ENCODE assay signal across 8 cellular contexts in the genomic region with DNA sequence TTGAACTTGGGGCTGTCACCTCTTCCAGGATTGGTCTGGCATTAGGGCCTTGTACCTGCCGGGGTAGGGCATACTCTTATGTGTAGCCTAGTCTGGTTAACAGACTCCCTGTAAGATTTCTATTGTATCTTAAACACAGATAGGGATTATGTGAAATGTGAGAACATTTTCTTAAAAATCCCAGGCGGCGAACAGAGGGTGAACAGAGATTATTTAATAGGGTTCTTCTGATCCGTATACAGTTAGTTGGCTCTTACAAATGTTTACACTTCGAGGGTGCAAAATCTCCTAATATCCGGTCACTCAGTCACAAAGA. TPM values are rescaled to one million over a fixed set of nuclear protein-coding genes. Genes with fewer than 3 reads are reported as not detected.
DNase-seq lines count a peak whose midpoint lies in the region; ATAC-seq, FAIRE-seq and TF ChIP-seq lines count a peak whose summit lies in the region.

No MANE protein-coding gene starts in this region.

- peaks cover 9% of the 10 kb centered on the region; the same call in 1 of the 2 replicates for H3F3A ChIP-seq in DOHH2 (ENCODE audit: control insufficient read depth, insufficient read depth)

- peak; percentile 43 for ATAC-seq in GM21723 (IDR thresholded peaks at IDR 0.05; ENCODE audit: unreplicated experiment)
- peak; percentile 33 for ATAC-seq in omental fat pad (ENCODE audit: low FRiP score)
- no peak for ATAC-seq in GM19324 (IDR thresholded peaks at IDR 0.05; ENCODE audit: low FRiP score, unreplicated experiment)

- H3K23ac ChIP-seq in H1 (ENCODE audit: insufficient read length), result no peak overlapping the region

- H4K8ac ChIP-seq in H1 (ENCODE audit: extremely low read depth, insufficient read depth, low read length), result no peak overlapping the region

- FAIRE-seq in H1 (lab: Jason Lieb, UNC), result no peak

- TF ChIP-seq CTCF in DOHH2 (IDR thresholded peaks at IDR 0.05; ENCODE audit: low read depth, low read length, poor library complexity, severe bottlenecking) (no peak), H1 (IDR thresholded peaks at IDR 0.05; ENCODE audit: control extremely low read depth in 1 of 3, insufficient read depth in 1 of 3, low read depth in 1 of 3, low read length in 3 of 3) (no peak), omental fat pad (IDR thresholded peaks at IDR 0.05) (no peak)

- no peak for TF ChIP-seq RAD21 in H1 (IDR thresholded peaks at IDR 0.05 in 1 of 2, conservative IDR thresholded peaks at IDR 0.05 in 1 of 2; ENCODE audit: low read depth in 2 of 2, low read length in 2 of 2)

- H3K4me2 ChIP-seq in DOHH2 (ENCODE audit: low read length), result peak overlapping the region; percentile 85
- H3K4me2 ChIP-seq in H1 (ENCODE audit: insufficient read depth in 1 of 2, low read depth in 2 of 2, low read length in 2 of 2), result peak overlapping the region; percentile 79 to 93

- no peaks in the 10 kb centered on the region for H3K9me3 ChIP-seq in DOHH2 (ENCODE audit: control insufficient read depth, insufficient read depth, low read length)
- H3K9me3 ChIP-seq in MG63, result no peaks in the 10 kb centered on the region
- H3K9me3 ChIP-seq in H1 (ENCODE audit: insufficient read depth in 2 of 2, low read depth in 1 of 2, low read length in 1 of 2), result no peaks in the 10 kb centered on the region

- no peak overlapping the region for H3K14ac ChIP-seq in H1 (ENCODE audit: insufficient read length)

- TF ChIP-seq POLR2A in H1 (IDR thresholded peaks at IDR 0.05; ENCODE audit: control extremely low read depth in 1 of 2, low read depth in 2 of 2, low read length in 2 of 2), result no peak

- no peak overlapping the region for H2AFZ ChIP-seq in H1 (ENCODE audit: low read length)

- H3K23me2 ChIP-seq in H1 (ENCODE audit: low read depth, low read length), result peaks cover 10% of the 10 kb centered on the region; the same call in 1 of the 2 replicates

- no peak overlapping the region for H3K4ac ChIP-seq in H1 (replicated peaks; ENCODE audit: insufficient read length, low read depth, low read length)

- H3K18ac ChIP-seq in H1 (ENCODE audit: extremely low read depth, low read length), result no peak overlapping the region

- H2BK15ac ChIP-seq in H1 (ENCODE audit: low read length), result no peak overlapping the region

- no peak overlapping the region for H4K5ac ChIP-seq in H1 (ENCODE audit: insufficient read length, low read depth, low read length)

- TF ChIP-seq EP300 in H1 (IDR thresholded peaks at IDR 0.05; ENCODE audit: borderline replicate concordance in 1 of 2, low read depth in 2 of 2, low read length in 2 of 2), result no peak

- WGBS in H1 (ENCODE audit: extremely low coverage in 1 of 2, insufficient coverage in 1 of 2, insufficient read length in 1 of 2, insufficient replicate concordance in 2 of 2, low coverage in 1 of 2, low lambda C conversion rate in 2 of 2, missing lambda C conversion rate in 1 of 2), 2 experiments, result 82% methylated on average over 6 of the region's 6 CpGs; no CpG with 5 or more reads in 1 of the 2 experiments

- H3K79me1 ChIP-seq in H1 (ENCODE audit: low read depth, low read length), result no peaks in the 10 kb centered on the region

- H2BK5ac ChIP-seq in H1 (ENCODE audit: low read depth, low read length), result no peak overlapping the region

- H3K4me1 ChIP-seq in DOHH2 (ENCODE audit: control insufficient read depth, low read length), result peaks cover 48% of the 10 kb centered on the region
- peaks cover 6 to 12% (median 9%) of the 10 kb centered on the region in 4 experiments for H3K4me1 ChIP-seq in H1 (replicated peaks in 1 of 4; ENCODE audit: control insufficient read depth in 3 of 4, insufficient read depth in 4 of 4, low read length in 3 of 4)

- H4K91ac ChIP-seq in H1 (replicated peaks; ENCODE audit: insufficient read length, low read length), result no peak overlapping the region

- no peak for DNase-seq in MG63
- no peak for DNase-seq in H1 (ENCODE audit: low read depth in 1 of 2, low spot score in 2 of 2)
- no peak for DNase-seq in omental fat pad (ENCODE audit: low spot score)
- DNase-seq in hepatic stellate cell (ENCODE audit: low spot score), result no peak
- no peak for DNase-seq in stimulated activated CD4-positive, alpha-beta T cell treated with anti-CD3 and anti-CD28 coated beads, Interleukin-4, amount 100 ng/mL, for 1 hour

- POLR2A ChIA-PET in H1 (lab: Charles Lee; ENCODE audit: partially characterized antibody), result interaction anchor here (1.2 to 1.5 kb wide), 2 partner anchors 12 to 75 kb away, joined by 3 to 5 read pairs; no protein-coding TSS in a partner anchor

- H3K79me2 ChIP-seq in DOHH2 (ENCODE audit: control insufficient read depth, low read length), result peaks cover 55% of the 10 kb centered on the region
- H3K79me2 ChIP-seq in H1 (ENCODE audit: control insufficient read depth in 1 of 2, insufficient read depth in 2 of 2, low read length in 2 of 2), result peaks cover 0 to 35% of the 10 kb centered on the region in 2 experiments; a peak in 3 of 4 replicates

- no peak overlapping the region for H3K56ac ChIP-seq in H1 (replicated peaks; ENCODE audit: insufficient read length, low read depth, low read length)

- no peaks in the 10 kb centered on the region for H3K27me3 ChIP-seq in DOHH2 (ENCODE audit: control insufficient read depth, low read length)
- H3K27me3 ChIP-seq in MG63, result no peaks in the 10 kb centered on the region
- peaks cover 0 to 18% (median 13%) of the 10 kb centered on the region in 4 experiments; a peak in 6 of 7 replicates for H3K27me3 ChIP-seq in H1 (replicated peaks in 1 of 4; ENCODE audit: control insufficient read depth in 3 of 4, extremely low read depth in 1 of 4, insufficient read depth in 3 of 4, low read length in 3 of 4)

- H2BK20ac ChIP-seq in H1 (ENCODE audit: low read length), result no peak overlapping the region

- no peaks in the 10 kb centered on the region for H3K9me2 ChIP-seq in DOHH2 (replicated peaks; ENCODE audit: control insufficient read depth, low read length)

- H3K4me3 ChIP-seq in DOHH2 (ENCODE audit: low read length) (peak overlapping the region; percentile 89), MG63 (peak overlapping the region; percentile 66), H1 (ENCODE audit: extremely low read depth in 1 of 4, insufficient read depth in 2 of 4, low read depth in 3 of 4, low read length in 4 of 4) (peak overlapping the region; percentile 64 to 85 (median 66))

- H3K36me3 ChIP-seq in DOHH2 (ENCODE audit: control insufficient read depth, low read length) (peaks cover 23% of the 10 kb centered on the region), MG63 (no peaks in the 10 kb centered on the region), H1 (ENCODE audit: control insufficient read depth in 2 of 4, insufficient read depth in 4 of 4, low read length in 3 of 4) (no peaks in the 10 kb centered on the region; a peak in 1 of 8 replicates)

- no peak overlapping the region for H2BK12ac ChIP-seq in H1 (ENCODE audit: low read depth, low read length)

- H2AK5ac ChIP-seq in H1 (ENCODE audit: low read depth, low read length), result no peak overlapping the region

- H3K27ac ChIP-seq in DOHH2 (ENCODE audit: low read depth, low read length) (peak overlapping the region; percentile 93), H1 (ENCODE audit: low read depth, low read length) (no peak overlapping the region)

- no peak overlapping the region; a peak in 1 of 7 replicates for H3K9ac ChIP-seq in H1 (replicated peaks in 1 of 4; ENCODE audit: extremely low read depth in 1 of 4, low read depth in 3 of 4, low read length in 3 of 4)

- no peak overlapping the region for H2BK120ac ChIP-seq in H1 (replicated peaks; ENCODE audit: low read depth, low read length)

- CTCF ChIA-PET in H1 (lab: Charles Lee; ENCODE audit: partially characterized antibody), result interaction anchor here (1.3 to 2.6 kb wide), 5 partner anchors 8 to 21 kb away, joined by 3 to 20 read pairs (median 8); no protein-coding TSS in a partner anchor

- H4K20me1 ChIP-seq in DOHH2 (ENCODE audit: control insufficient read depth, insufficient read depth, low read depth, low read length) (no peaks in the 10 kb centered on the region), H1 (replicated peaks in 1 of 2; ENCODE audit: control insufficient read depth in 1 of 2, insufficient read depth in 2 of 2, low read length in 2 of 2) (no peaks in the 10 kb centered on the region)

TF ChIP-seq in H1, 55 proteins besides CTCF, POLR2A, EP300 and RAD21 (continues in another document):
- no peak for TF ChIP-seq SP2 (IDR thresholded peaks at IDR 0.05; ENCODE audit: low read length)
- no peak for TF ChIP-seq SP1 (IDR thresholded peaks at IDR 0.05; ENCODE audit: low read depth, low read length)
- no peak for TF ChIP-seq POLR2AphosphoS5 (IDR thresholded peaks at IDR 0.05; ENCODE audit: low read depth, low read length)
- TF ChIP-seq, protein P1, sequence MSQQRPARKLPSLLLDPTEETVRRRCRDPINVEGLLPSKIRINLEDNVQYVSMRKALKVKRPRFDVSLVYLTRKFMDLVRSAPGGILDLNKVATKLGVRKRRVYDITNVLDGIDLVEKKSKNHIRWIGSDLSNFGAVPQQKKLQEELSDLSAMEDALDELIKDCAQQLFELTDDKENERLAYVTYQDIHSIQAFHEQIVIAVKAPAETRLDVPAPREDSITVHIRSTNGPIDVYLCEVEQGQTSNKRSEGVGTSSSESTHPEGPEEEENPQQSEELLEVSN (IDR thresholded peaks at IDR 0.05), result no peak
- TF ChIP-seq CTBP2 (IDR thresholded peaks at IDR 0.05; ENCODE audit: borderline replicate concordance, insufficient read depth, insufficient read length, low read length), result no peak
- TF ChIP-seq ZNF274 (IDR thresholded peaks at IDR 0.05; ENCODE audit: borderline replicate concordance, extremely low read depth, low read length), result no peak
- TF ChIP-seq NANOG (IDR thresholded peaks at IDR 0.05; ENCODE audit: insufficient read depth, low read depth, low read length, poor library complexity, severe bottlenecking), result no peak
- TF ChIP-seq, protein P2, sequence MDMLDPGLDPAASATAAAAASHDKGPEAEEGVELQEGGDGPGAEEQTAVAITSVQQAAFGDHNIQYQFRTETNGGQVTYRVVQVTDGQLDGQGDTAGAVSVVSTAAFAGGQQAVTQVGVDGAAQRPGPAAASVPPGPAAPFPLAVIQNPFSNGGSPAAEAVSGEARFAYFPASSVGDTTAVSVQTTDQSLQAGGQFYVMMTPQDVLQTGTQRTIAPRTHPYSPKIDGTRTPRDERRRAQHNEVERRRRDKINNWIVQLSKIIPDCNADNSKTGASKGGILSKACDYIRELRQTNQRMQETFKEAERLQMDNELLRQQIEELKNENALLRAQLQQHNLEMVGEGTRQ (IDR thresholded peaks at IDR 0.05; ENCODE audit: low read length), result no peak

RNA-seq across cellular contexts. Expression of a gene that starts 0.8 kb away (rescaled TPM):
- total RNA-seq in MG63 (2014; rRNA removed; shearing (Covaris generic); ENCODE audit: low replicate concordance), result 6.2 and 9.6 TPM in 2 replicates
- 6.8 and 7.3 TPM in 2 replicates for total RNA-seq in H1 (2021; fragmentation: NEBNext Ultra II Directional; extraction: Animal tissue kit (Norgen Biotek cat#: 25700))
- polyA plus RNA-seq in H1 (2011; rRNA removed), result 3.1 and 3.5 TPM in 2 replicates
- polyA plus RNA-seq in H1 (2011; cell fraction: cytosol; rRNA removed), result 6.2 TPM
- 4.4 TPM for polyA plus RNA-seq in H1 (2011; cell fraction: nucleus; rRNA removed)
- 7.1 to 13.4 TPM (median 9.4 TPM) in 4 replicates for polyA plus RNA-seq in H1 (2012, experiment 1 of 2)
- polyA plus RNA-seq in H1 (2012, experiment 2 of 2), result 0.71 TPM
- 2.3 TPM for polyA plus RNA-seq in H1 (2013, experiment 1 of 2)
- 2.0 TPM for polyA plus RNA-seq in H1 (2013, experiment 2 of 2)
- polyA minus RNA-seq in H1 (2011; rRNA and poly(A)+ RNA removed), result 23.7 and 25.5 TPM in 2 replicates
- polyA minus RNA-seq in H1 (2011; cell fraction: cytosol; rRNA and poly(A)+ RNA removed), result 10.6 TPM
- 44.7 TPM for polyA minus RNA-seq in H1 (2011; cell fraction: nucleus; rRNA and poly(A)+ RNA removed)
- total RNA-seq in omental fat pad, result 10 to 100 TPM; 10.8 to 28.5 (median 16.3) TPM
